12 cellular contexts compared by ENCODE assay signal in the genomic region with DNA sequence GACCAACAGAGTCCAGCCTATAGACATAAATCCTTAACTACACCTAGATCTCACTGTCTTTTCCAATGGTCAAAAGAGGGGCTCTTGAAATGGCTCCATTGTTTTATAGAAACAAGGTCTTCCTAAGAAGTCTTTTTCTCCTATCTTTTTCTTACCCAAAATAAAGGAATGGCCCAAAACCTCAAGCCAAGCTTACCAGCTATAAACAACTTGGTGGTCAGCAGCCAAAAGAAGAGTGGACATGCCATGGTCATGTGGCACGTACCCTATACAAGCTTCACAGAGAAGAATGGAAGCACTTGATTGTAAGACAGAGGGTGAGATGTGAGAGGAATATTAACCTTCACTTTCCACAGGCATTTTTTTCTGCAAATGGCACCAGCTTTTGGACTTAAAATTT.
DNase-seq lines count a peak whose midpoint lies in the region; ATAC-seq and TF ChIP-seq lines count a peak whose summit lies in the region.
"Had no signal": no experiment of that assay in that cellular context is flagged by ENCODE, and none has a peak within 500 bp of the region (broad histone marks: within the 10 kb centered on the region; RNA-seq: fewer than 3 reads in every experiment).

No MANE protein-coding gene starts in this region.

- no peaks in the 10 kb centered on the region for H3K27me3 ChIP-seq in mucosa of stomach (ENCODE audit: control insufficient read depth, insufficient read depth, low read length)
- no peaks in the 10 kb centered on the region for H3K27me3 ChIP-seq in Peyer's patch

- peak overlapping the region; percentile 11 for H3K9ac ChIP-seq in mucosa of stomach (ENCODE audit: low read length)

- H3K9me3 ChIP-seq in mucosa of stomach (ENCODE audit: control insufficient read depth, low read length) (no peaks in the 10 kb centered on the region), Peyer's patch (no peaks in the 10 kb centered on the region)
- H3K9me3 ChIP-seq: A549 had no signal

- TF ChIP-seq CTCF in Peyer's patch (IDR thresholded peaks at IDR 0.05), result no peak

- ATAC-seq in GM21786 (IDR thresholded peaks at IDR 0.05; ENCODE audit: unreplicated experiment) (no peak), GM19324 (IDR thresholded peaks at IDR 0.05; ENCODE audit: low FRiP score, unreplicated experiment) (no peak)
- ATAC-seq: A549; CD8-positive, alpha-beta T cell had no signal

- H3K4me1 ChIP-seq in mucosa of stomach (ENCODE audit: control insufficient read depth, insufficient read depth, low read length) (no peaks in the 10 kb centered on the region), Peyer's patch (no peaks in the 10 kb centered on the region)
- H3K4me1 ChIP-seq: A549 had no signal

- H3K27ac ChIP-seq in caudate nucleus (ENCODE audit: low read depth, low read length), result peak overlapping the region; percentile 32
- H3K27ac ChIP-seq in Peyer's patch, result no peak overlapping the region
- H3K27ac ChIP-seq: A549 had no signal

- DNase-seq in caudate nucleus (lab: John Stamatoyannopoulos, UW) (peak in 1 of 61 donors; percentile 4), globus pallidus (ENCODE audit: low spot score) (peak; percentile 69), putamen (ENCODE audit: low spot score) (peak; percentile 60), Peyer's patch (no peak)
- no peak for DNase-seq in activated T-cell treated with anti-CD3 and anti-CD28 coated beads, Interleukin-2, amount 50 U/mL, for 48 hours
- DNase-seq: CD8-positive, alpha-beta T cell; EL; IMR-90 had no signal

- no peak for TF ChIP-seq POLR2A in Peyer's patch (IDR thresholded peaks at IDR 0.05)

- no peaks in the 10 kb centered on the region for H3K36me3 ChIP-seq in mucosa of stomach (ENCODE audit: control insufficient read depth, insufficient read depth, low read length)
- H3K36me3 ChIP-seq in Peyer's patch, result no peaks in the 10 kb centered on the region

- H3K4me3 ChIP-seq in mucosa of stomach (ENCODE audit: low read length), result no peak overlapping the region
- no peak overlapping the region for H3K4me3 ChIP-seq in Peyer's patch
- H3K4me3 ChIP-seq: A549 had no signal

Comparison
In these comparisons a context has a peak if more than half of its experiments do, and no peak if none do; other contexts are left out.
1. DNase-seq: peak in globus pallidus (single experiment) and putamen (single experiment); none in activated T-cell treated with anti-CD3 and anti-CD28 coated beads, Interleukin-2, amount 50 U/mL, for 48 hours (0 of 2) and Peyer's patch (0 of 3).